In genomic region chr11:2860636-2861035, GRCh38 we compare ENCODE assay signal across 1 cellular context.
TF ChIP-seq lines count a peak whose summit lies in the region.

No MANE protein-coding gene starts in this region.

TF ChIP-seq in H1, 55 proteins besides CTCF, POLR2A, EP300 and RAD21 (continued from another document):
- TF ChIP-seq YY1 (IDR thresholded peaks at IDR 0.05; ENCODE audit: low read depth, low read length) (no peak), HDAC2 (IDR thresholded peaks at IDR 0.05; ENCODE audit: borderline replicate concordance in 1 of 2, low read depth in 2 of 2, low read length in 2 of 2) (no peak), CBX8 (IDR thresholded peaks at IDR 0.05; ENCODE audit: borderline replicate concordance, low read depth, low read length) (no peak), KDM5A (IDR thresholded peaks at IDR 0.05; ENCODE audit: low read length) (no peak), SP2 (IDR thresholded peaks at IDR 0.05; ENCODE audit: low read length) (no peak)
TF ChIP-seq in H1: peak in this region for 0.
